In genomic region chr1:94580367-94581115, GRCh38 we compare ENCODE assay signal across 21 cellular contexts. TPM values are rescaled to one million over a fixed set of nuclear protein-coding genes. Genes with fewer than 3 reads are reported as not detected.
DNase-seq lines count a peak whose midpoint lies in the region; ATAC-seq, FAIRE-seq and TF ChIP-seq lines count a peak whose summit lies in the region.
"Had no signal": no experiment of that assay in that cellular context is flagged by ENCODE, and none has a peak within 500 bp of the region (broad histone marks: within the 10 kb centered on the region; RNA-seq: fewer than 3 reads in every experiment).

No MANE protein-coding gene starts in this region.

- H3K56ac ChIP-seq in H1 (replicated peaks; ENCODE audit: insufficient read length, low read depth, low read length) = no peak overlapping the region

- intact Hi-C loops in PC-3 (cut with micrococcal nuclease) (no loop called here), kidney (cut with DNase I) (no loop called here)

- H2BK20ac ChIP-seq in H1 (ENCODE audit: low read length) = no peak overlapping the region

- CTCF ChIA-PET in PC-3 (lab: Charles Lee) (no interaction called here), H1 (lab: Charles Lee; ENCODE audit: partially characterized antibody) (interaction anchor here (0.6 to 1.3 kb wide), 7 partner anchors 13 to 463 kb away, joined by 3 to 5 read pairs (median 3); no protein-coding TSS in a partner anchor)

- H3K9me3 ChIP-seq in PC-3 (ENCODE audit: low read length) (no peaks in the 10 kb centered on the region), H1 (ENCODE audit: insufficient read depth in 2 of 2, low read depth in 1 of 2, low read length in 1 of 2) (peaks cover 2 to 4% of the 10 kb centered on the region in 2 experiments; a peak in 3 of 4 replicates), small intestine (ENCODE audit: control insufficient read depth, low read depth) (no peaks in the 10 kb centered on the region), kidney (ENCODE audit: control insufficient read depth in 1 of 2, low read length in 2 of 2) (peaks cover 0 to 7% of the 10 kb centered on the region in 2 donors)
- H3K9me3 ChIP-seq: BE2C had no signal

- no peaks in the 10 kb centered on the region for H3F3A ChIP-seq in PC-3 (ENCODE audit: low read length, unreplicated experiment)

- no peak overlapping the region for H3K9ac ChIP-seq in PC-3 (ENCODE audit: low read length)
- no peak overlapping the region for H3K9ac ChIP-seq in H1 (replicated peaks in 1 of 4; ENCODE audit: extremely low read depth in 1 of 4, low read depth in 3 of 4, low read length in 3 of 4)
- H3K9ac ChIP-seq in kidney (ENCODE audit: low read length in 2 of 2) = no peak overlapping the region

- no peak overlapping the region for H4K8ac ChIP-seq in H1 (ENCODE audit: extremely low read depth, insufficient read depth, low read length)

- H3K9me2 ChIP-seq in PC-3 (replicated peaks; ENCODE audit: low read length) = no peaks in the 10 kb centered on the region

- no peak overlapping the region for H4K5ac ChIP-seq in H1 (ENCODE audit: insufficient read length, low read depth, low read length)

- no peak for ATAC-seq in PC-3
- no peak for ATAC-seq in HG03025 (IDR thresholded peaks at IDR 0.05; ENCODE audit: low FRiP score, unreplicated experiment)
- ATAC-seq: activated CD8-positive, alpha-beta memory T cell treated with anti-CD3 and anti-CD28 coated beads, Interleukin-2, amount 10 ng/mL, durations not matched to agents 7 days and 5 days had no signal

- in situ Hi-C loops in GM13977 (cut with MboI; ENCODE audit: low pct_unique_long_range_greater_than_20kb, low sequenced_read_pairs, unreplicated experiment) = no loop called here

- no peak for TF ChIP-seq EP300 in H1 (IDR thresholded peaks at IDR 0.05; ENCODE audit: borderline replicate concordance in 1 of 2, low read depth in 2 of 2, low read length in 2 of 2)

- TF ChIP-seq RAD21 in H1 (IDR thresholded peaks at IDR 0.05 in 1 of 2, conservative IDR thresholded peaks at IDR 0.05 in 1 of 2; ENCODE audit: low read depth in 2 of 2, low read length in 2 of 2) = no peak

- POLR2A ChIA-PET in PC-3 (lab: Charles Lee; ENCODE audit: unreplicated experiment) (no interaction called here), H1 (lab: Charles Lee; ENCODE audit: partially characterized antibody) (no interaction called here)

- H3K23ac ChIP-seq in H1 (ENCODE audit: insufficient read length) = no peak overlapping the region

- no peak overlapping the region for H3K27ac ChIP-seq in PC-3 (ENCODE audit: low read length)
- no peak overlapping the region for H3K27ac ChIP-seq in H1 (ENCODE audit: low read depth, low read length)
- no peak overlapping the region for H3K27ac ChIP-seq in small intestine (ENCODE audit: low read depth in 1 of 2, low read length in 1 of 2)
- no peak overlapping the region for H3K27ac ChIP-seq in kidney (ENCODE audit: low read depth in 2 of 2, low read length in 2 of 2)
- H3K27ac ChIP-seq: esophagus muscularis mucosa, VCaP had no signal

- 91% methylated on average over 10 of the region's 10 CpGs; no CpG with 5 or more reads in 1 of the 2 experiments for WGBS in H1 (ENCODE audit: extremely low coverage in 1 of 2, insufficient coverage in 1 of 2, insufficient read length in 1 of 2, insufficient replicate concordance in 2 of 2, low coverage in 1 of 2, low lambda C conversion rate in 2 of 2, missing lambda C conversion rate in 1 of 2), 2 experiments
- 82 to 90% (median 84%) methylated on average over 10 of the region's 10 CpGs for WGBS in small intestine, 3 donors

- H3K36me3 ChIP-seq in PC-3 (ENCODE audit: low read depth, low read length) (no peaks in the 10 kb centered on the region), H1 (ENCODE audit: control insufficient read depth in 2 of 4, insufficient read depth in 4 of 4, low read length in 3 of 4) (no peaks in the 10 kb centered on the region), small intestine (ENCODE audit: control insufficient read depth in 2 of 2, insufficient read depth in 2 of 2, low read length in 2 of 2) (no peaks in the 10 kb centered on the region), kidney (ENCODE audit: control insufficient read depth in 1 of 2, insufficient read depth in 2 of 2, low read length in 2 of 2) (no peaks in the 10 kb centered on the region)
- H3K36me3 ChIP-seq: BE2C, esophagus muscularis mucosa had no signal

- TF ChIP-seq CTCF in PC-3 (conservative IDR thresholded peaks at IDR 0.05; ENCODE audit: low read depth, low read length) = no peak
- TF ChIP-seq CTCF in H1 (IDR thresholded peaks at IDR 0.05; ENCODE audit: control extremely low read depth in 1 of 3, insufficient read depth in 1 of 3, low read depth in 1 of 3, low read length in 3 of 3) = no peak
- TF ChIP-seq CTCF in GM13977 (IDR thresholded peaks at IDR 0.05; ENCODE audit: extremely low read depth, insufficient read depth, missing control alignments) = no peak
- no peak for TF ChIP-seq CTCF in kidney (IDR thresholded peaks at IDR 0.05; ENCODE audit: borderline replicate concordance, extremely low read depth, insufficient read depth)

- no peaks in the 10 kb centered on the region for H3K27me3 ChIP-seq in PC-3 (ENCODE audit: low read length)
- H3K27me3 ChIP-seq in H1 (replicated peaks in 1 of 4; ENCODE audit: control insufficient read depth in 3 of 4, extremely low read depth in 1 of 4, insufficient read depth in 3 of 4, low read length in 3 of 4) = no peaks in the 10 kb centered on the region
- no peaks in the 10 kb centered on the region for H3K27me3 ChIP-seq in small intestine (ENCODE audit: control insufficient read depth in 2 of 2, insufficient read depth in 2 of 2, low read length in 2 of 2)
- H3K27me3 ChIP-seq: BE2C, esophagus muscularis mucosa had no signal

- H2AFZ ChIP-seq in PC-3 (ENCODE audit: low read length) (peak overlapping the region; percentile 77; the same call in 1 of the 2 replicates), H1 (ENCODE audit: low read length) (peak overlapping the region; percentile 95)

- TF ChIP-seq POLR2A in H1 (IDR thresholded peaks at IDR 0.05; ENCODE audit: control extremely low read depth in 1 of 2, low read depth in 2 of 2, low read length in 2 of 2) = no peak

- FAIRE-seq in H1 (lab: Jason Lieb, UNC) (no peak), small intestine (lab: Jason Lieb, UNC) (no peak), kidney (lab: Jason Lieb, UNC) (no peak)
- FAIRE-seq: GM12892, GM19239 had no signal

- no peak overlapping the region for H2BK12ac ChIP-seq in H1 (ENCODE audit: low read depth, low read length)

- no peak overlapping the region for H3K4me3 ChIP-seq in PC-3 (ENCODE audit: low read length)
- no peak overlapping the region for H3K4me3 ChIP-seq in H1 (ENCODE audit: extremely low read depth in 1 of 4, insufficient read depth in 2 of 4, low read depth in 3 of 4, low read length in 4 of 4)
- H3K4me3 ChIP-seq in small intestine (ENCODE audit: low read depth in 1 of 2, low read length in 2 of 2) = no peak overlapping the region
- H3K4me3 ChIP-seq in kidney (ENCODE audit: low read length in 2 of 2) = no peak overlapping the region
- H3K4me3 ChIP-seq: esophagus muscularis mucosa had no signal

- H3K79me2 ChIP-seq in PC-3 (ENCODE audit: low read length) = no peaks in the 10 kb centered on the region
- H3K79me2 ChIP-seq in H1 (ENCODE audit: control insufficient read depth in 1 of 2, insufficient read depth in 2 of 2, low read length in 2 of 2) = no peaks in the 10 kb centered on the region

- H3K23me2 ChIP-seq in H1 (ENCODE audit: low read depth, low read length) = no peaks in the 10 kb centered on the region

- H3K4me1 ChIP-seq in PC-3 (ENCODE audit: insufficient read depth, low read length) = peaks cover 17% of the 10 kb centered on the region
- peaks cover 0 to 5% (median 3%) of the 10 kb centered on the region in 4 experiments; a peak in 4 of 7 replicates for H3K4me1 ChIP-seq in H1 (replicated peaks in 1 of 4; ENCODE audit: control insufficient read depth in 3 of 4, insufficient read depth in 4 of 4, low read length in 3 of 4)
- H3K4me1 ChIP-seq in small intestine (ENCODE audit: control insufficient read depth in 2 of 2, insufficient read depth in 1 of 2, low read depth in 1 of 2, low read length in 1 of 2) = no peaks in the 10 kb centered on the region
- peaks cover 0 to 3% of the 10 kb centered on the region in 2 donors for H3K4me1 ChIP-seq in kidney (ENCODE audit: control insufficient read depth in 1 of 2, insufficient read depth in 1 of 2, low read depth in 1 of 2, low read length in 2 of 2)
- H3K4me1 ChIP-seq: BE2C had no signal

- H3K14ac ChIP-seq in H1 (ENCODE audit: insufficient read length) = no peak overlapping the region

- H3K4me2 ChIP-seq in PC-3 (ENCODE audit: low read length) (peak overlapping the region; percentile 5; the same call in 1 of the 2 replicates), H1 (ENCODE audit: insufficient read depth in 1 of 2, low read depth in 2 of 2, low read length in 2 of 2) (no peak overlapping the region)

- peak; percentile 82 for DNase-seq in EH (ENCODE audit: low read depth)
- DNase-seq in PC-3 = no peak
- DNase-seq in H1 (ENCODE audit: low read depth in 1 of 2, low spot score in 2 of 2) = no peak
- peak; percentile 23 for DNase-seq in non-pigmented ciliary epithelial cell (ENCODE audit: low read depth)
- no peak for DNase-seq in small intestine
- DNase-seq in GM13977 (ENCODE audit: low spot score) = no peak
- DNase-seq in kidney = no peak
- DNase-seq: activated CD8-positive, alpha-beta memory T cell treated with anti-CD3 and anti-CD28 coated beads, Interleukin-2, amount 10 ng/mL, durations not matched to agents 7 days and 5 days; activated naive CD4-positive, alpha-beta T cell treated with Interleukin-2 at 50 U/mL for 16 hours; BE2C; DND-41; immature natural killer cell; MM.1S; NK-92 treated with Interleukin-12 subunit alpha and Interleukin-12 subunit beta, amount 100 ng/mL, for 24 hours; stimulated activated CD4-positive, alpha-beta T cell treated with anti-CD3 and anti-CD28 coated beads, Interleukin-4, amount 100 ng/mL, for 4 hours; stimulated activated naive CD4-positive, alpha-beta T cell treated with Interleukin-2 at 50 U/mL for 16 hours had no signal

- no peak overlapping the region for H2AK5ac ChIP-seq in H1 (ENCODE audit: low read depth, low read length)

- H3K4ac ChIP-seq in H1 (replicated peaks; ENCODE audit: insufficient read length, low read depth, low read length) = no peak overlapping the region

- no peak overlapping the region for H2BK5ac ChIP-seq in H1 (ENCODE audit: low read depth, low read length)

- H3K18ac ChIP-seq in H1 (ENCODE audit: extremely low read depth, low read length) = no peak overlapping the region

- H2BK15ac ChIP-seq in H1 (ENCODE audit: low read length) = no peak overlapping the region

- H2BK120ac ChIP-seq in H1 (replicated peaks; ENCODE audit: low read depth, low read length) = peak overlapping the region; percentile 43

- no TSS peak for BruUV-seq in PC-3 (replicated peaks; lab: Mats Ljungman, UMichigan)

- no peaks in the 10 kb centered on the region for H3K79me1 ChIP-seq in H1 (ENCODE audit: low read depth, low read length)

- no peak overlapping the region for H4K91ac ChIP-seq in H1 (replicated peaks; ENCODE audit: insufficient read length, low read length)

- H4K20me1 ChIP-seq in PC-3 (ENCODE audit: low read length) (no peaks in the 10 kb centered on the region), H1 (replicated peaks in 1 of 2; ENCODE audit: control insufficient read depth in 1 of 2, insufficient read depth in 2 of 2, low read length in 2 of 2) (no peaks in the 10 kb centered on the region)

RNA-seq across cellular contexts. Expression of gene F3, which starts 39.0 kb away (rescaled TPM):
- total RNA-seq in PC-3 (2014; rRNA removed) (8.0 and 8.5 TPM in 2 replicates), kidney (8.8 TPM)
- total RNA-seq in H1 (2021; fragmentation: NEBNext Ultra II Directional; extraction: Animal tissue kit (Norgen Biotek cat#: 25700)) = 6.1 and 8.6 TPM in 2 replicates
- polyA plus RNA-seq in H1 (2011; rRNA removed) (2.6 TPM in 2 replicates), small intestine (10 to 100 TPM; 11.0 to 23.9 (median 13.2) TPM), kidney (ENCODE audit: insufficient read depth, low read depth, low replicate concordance) (19.0 TPM)
- polyA plus RNA-seq in H1 (2011; cell fraction: cytosol; rRNA removed) = 2.9 TPM
- 2.4 TPM for polyA plus RNA-seq in H1 (2011; cell fraction: nucleus; rRNA removed)
- polyA plus RNA-seq in H1 (2012, experiment 1 of 2) = 3.7 to 6.1 TPM (median 4.2 TPM) in 4 replicates
- 1.00 TPM for polyA plus RNA-seq in H1 (2012, experiment 2 of 2)
- 6.3 TPM for polyA plus RNA-seq in H1 (2013, experiment 1 of 2)
- 7.0 TPM for polyA plus RNA-seq in H1 (2013, experiment 2 of 2)
- polyA minus RNA-seq in H1 (2011; rRNA and poly(A)+ RNA removed) = 4.7 and 10.4 TPM in 2 replicates
- polyA minus RNA-seq in H1 (2011; cell fraction: cytosol; rRNA and poly(A)+ RNA removed) = 2.7 TPM
- polyA minus RNA-seq in H1 (2011; cell fraction: nucleus; rRNA and poly(A)+ RNA removed) = 10.0 TPM
- polyA plus RNA-seq: immature natural killer cell had no signal

Comparison
In these comparisons a context has a peak if more than half of its experiments do, and no peak if none do; other contexts are left out.
1. DNase-seq: peak in EH (single experiment) and non-pigmented ciliary epithelial cell (single experiment); none in PC-3 (single experiment), H1 (0 of 2), small intestine (single experiment), GM13977 (single experiment) and kidney (single experiment).